Comparison of ENCODE assay signal across 16 cellular contexts in the genomic region with DNA sequence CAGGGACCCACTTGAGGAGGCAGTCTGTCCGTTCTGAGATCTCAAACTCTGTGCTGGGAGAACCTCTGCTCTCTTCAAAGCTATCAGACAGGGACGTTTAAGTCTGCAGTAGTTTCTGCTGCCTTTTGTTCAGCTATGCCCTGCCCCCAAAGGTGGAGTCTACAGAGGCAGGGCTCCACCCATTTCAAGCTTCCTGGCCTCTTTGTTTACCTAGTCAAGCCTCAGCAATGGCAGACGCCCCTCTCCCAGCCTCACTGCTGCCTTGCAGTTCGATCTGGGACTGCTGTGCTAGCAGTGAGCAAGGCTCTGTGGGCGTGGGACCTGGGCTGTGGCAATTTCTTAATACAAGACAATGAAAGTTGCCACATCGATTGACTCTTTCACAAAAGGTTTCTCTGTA. TPM values are rescaled to one million over a fixed set of nuclear protein-coding genes. Genes with fewer than 3 reads are reported as not detected.
"Had no signal": no experiment of that assay in that cellular context is flagged by ENCODE, and none has a peak within 500 bp of the region (broad histone marks: within the 10 kb centered on the region; RNA-seq: fewer than 3 reads in every experiment).

No MANE protein-coding gene starts in this region.

RNA-seq across cellular contexts. Expression of gene C3orf22, which starts 32.7 kb away (rescaled TPM):
- total RNA-seq: kidney epithelial cell, left ventricle myocardium inferior, lower leg skin, mononuclear cell, natural killer cell, osteoblast, pancreas, spleen, subcutaneous adipose tissue, suprapubic skin, thoracic aorta, upper lobe of right lung, uterus had no signal
- polyA plus RNA-seq: lung, sigmoid colon, small intestine, spleen had no signal
